ENCODE assay signal across 31 cellular contexts in genomic region chr6:94600648-94601047, GRCh38.
"Had no signal": no experiment of that assay in that cellular context is flagged by ENCODE, and none has a peak within 500 bp of the region (broad histone marks: within the 10 kb centered on the region; RNA-seq: fewer than 3 reads in every experiment).

No MANE protein-coding gene starts in this region.

- H3K27ac Mint-ChIP-seq: activated B cell treated with CpG ODN at 0.5 μM for 24 hours; activated CD8-positive, alpha-beta memory T cell treated with anti-CD3 and anti-CD28 coated beads, Interleukin-2, amount 10 ng/mL, durations not matched to agents 7 days and 5 days; activated CD8-positive, alpha-beta T cell treated with anti-CD3 and anti-CD28 coated beads, Interleukin-2, amount 10 ng/mL, durations not matched to agents 7 days and 5 days; activated naive CD4-positive, alpha-beta T cell treated with anti-CD3 and anti-CD28 coated beads, Interleukin-2, amount 10 ng/mL, durations not matched to agents 7 days and 5 days; activated naive CD4-positive, alpha-beta T cell treated with anti-CD3 and anti-CD28 coated beads, Interleukin-2, amount 50 U/mL, for 72 hours; activated naive CD8-positive, alpha-beta T cell treated with anti-CD3 and anti-CD28 coated beads, Interleukin-2, amount 10 ng/mL, durations not matched to agents 7 days and 5 days; activated T-helper 1 cell treated with anti-CD3 and anti-CD28 coated beads, Interleukin-12 subunit alpha, Interleukin-12 subunit beta, Interleukin-2, Interleukin-4 antibody, amounts not matched to agents 30 ng/mL and 10 ng/mL and 1 ng/mL, durations not matched to agents 14 hours and 24 hours and 36 hours; activated T-helper 2 cell treated with anti-CD3 and anti-CD28 coated beads, Interferon-gamma antibody, Interleukin-2, Interleukin-4, amounts not matched to agents 10 μg/mL and 5 μg/mL and 100 μg/mL, durations not matched to agents 14 hours and 24 hours and 36 hours; brain had no signal

- H3K36me3 ChIP-seq: ascending aorta, breast epithelium, cardiac muscle cell, colonic mucosa, esophagus squamous epithelium, gastroesophageal sphincter, WERI-Rb-1 had no signal

- H3K27me3 Mint-ChIP-seq: activated B cell treated with CpG ODN at 0.5 μM for 24 hours; activated CD8-positive, alpha-beta memory T cell treated with anti-CD3 and anti-CD28 coated beads, Interleukin-2, amount 10 ng/mL, durations not matched to agents 7 days and 5 days; activated naive CD4-positive, alpha-beta T cell treated with anti-CD3 and anti-CD28 coated beads, Interleukin-2, amount 10 ng/mL, durations not matched to agents 7 days and 5 days; activated naive CD8-positive, alpha-beta T cell treated with anti-CD3 and anti-CD28 coated beads, Interleukin-2, amount 10 ng/mL, durations not matched to agents 7 days and 5 days; brain had no signal

- H3K27me3 ChIP-seq: ascending aorta, breast epithelium, cardiac muscle cell, colonic mucosa, esophagus squamous epithelium, gastroesophageal sphincter had no signal

- H3K36me3 Mint-ChIP-seq: activated CD8-positive, alpha-beta memory T cell treated with anti-CD3 and anti-CD28 coated beads, Interleukin-2, amount 10 ng/mL, durations not matched to agents 7 days and 5 days; activated naive CD4-positive, alpha-beta T cell treated with anti-CD3 and anti-CD28 coated beads, Interleukin-2, amount 10 ng/mL, durations not matched to agents 7 days and 5 days; activated naive CD8-positive, alpha-beta T cell treated with anti-CD3 and anti-CD28 coated beads, Interleukin-2, amount 10 ng/mL, durations not matched to agents 7 days and 5 days; brain had no signal

- ATAC-seq: activated CD4-positive, CD25-positive, alpha-beta regulatory T cell treated with anti-CD3 and anti-CD28 coated beads, Interleukin-2, amount 50 U/mL, for 24 hours; activated CD8-positive, alpha-beta memory T cell treated with anti-CD3 and anti-CD28 coated beads, Interleukin-2, amount 10 ng/mL, durations not matched to agents 7 days and 5 days; activated CD8-positive, alpha-beta T cell treated with anti-CD3 and anti-CD28 coated beads, Interleukin-2, amount 10 ng/mL, durations not matched to agents 7 days and 5 days; activated naive CD4-positive, alpha-beta T cell treated with anti-CD3 and anti-CD28 coated beads, Interleukin-2, amount 50 U/mL, for 72 hours; gastroesophageal sphincter had no signal

- H3K9me3 ChIP-seq: ascending aorta, breast epithelium, colonic mucosa, esophagus squamous epithelium, gastroesophageal sphincter had no signal

- H3K4me1 ChIP-seq: ascending aorta, breast epithelium, colonic mucosa, esophagus squamous epithelium, gastroesophageal sphincter had no signal

- DNase-seq: activated B cell treated with CpG ODN at 0.5 μM for 24 hours; activated CD4-positive, alpha-beta T cell treated with anti-CD3 and anti-CD28 coated beads for 48 hours; activated CD4-positive, alpha-beta T cell treated with anti-CD3 and anti-CD28 coated beads, Interleukin-2, amount 50 U/mL, for 1 hour; activated CD4-positive, alpha-beta T cell treated with anti-CD3 and anti-CD28 coated beads, Interleukin-2, amount 50 U/mL, for 48 hours; activated CD8-positive, alpha-beta memory T cell treated with anti-CD3 and anti-CD28 coated beads, Interleukin-2, amount 10 ng/mL, durations not matched to agents 7 days and 5 days; activated CD8-positive, alpha-beta memory T cell treated with anti-CD3 and anti-CD28 coated beads, Interleukin-2, amount 50 U/mL, for 4 hours; activated CD8-positive, alpha-beta T cell treated with anti-CD3 and anti-CD28 coated beads, Interleukin-2, amount 10 ng/mL, durations not matched to agents 7 days and 5 days; activated effector memory CD4-positive, alpha-beta T cell treated with anti-CD3 and anti-CD28 coated beads, Interleukin-2, amount 50 U/mL, for 16 hours; activated naive CD4-positive, alpha-beta T cell treated with anti-CD3 and anti-CD28 coated beads, Interleukin-2, amount 10 ng/mL, durations not matched to agents 7 days and 5 days; activated naive CD8-positive, alpha-beta T cell treated with anti-CD3 and anti-CD28 coated beads, Interleukin-2, amount 10 ng/mL, durations not matched to agents 7 days and 5 days; activated T-cell treated with anti-CD3 and anti-CD28 coated beads, Interleukin-2, amount 50 U/mL, for 1 hour; activated T-cell treated with anti-CD3 and anti-CD28 coated beads, Interleukin-2, amount 50 U/mL, for 48 hours; central memory CD4-positive, alpha-beta T cell; cerebellar nuclear complex; colonic mucosa; effector CD8-positive, alpha-beta T cell; esophagus squamous epithelium; foreskin melanocyte; hippocampal formation; T-helper 2 cell; WERI-Rb-1 had no signal

- H3K27ac ChIP-seq: ascending aorta, breast epithelium, cardiac muscle cell, colonic mucosa, epithelial cell of prostate, esophagus squamous epithelium, gastroesophageal sphincter, WERI-Rb-1 had no signal

- H3K4me3 ChIP-seq: ascending aorta, breast epithelium, cardiac muscle cell, colonic mucosa, esophagus squamous epithelium, gastroesophageal sphincter had no signal

- H3K4me1 Mint-ChIP-seq: activated B cell treated with CpG ODN at 0.5 μM for 24 hours; activated CD8-positive, alpha-beta memory T cell treated with anti-CD3 and anti-CD28 coated beads, Interleukin-2, amount 10 ng/mL, durations not matched to agents 7 days and 5 days; activated naive CD4-positive, alpha-beta T cell treated with anti-CD3 and anti-CD28 coated beads, Interleukin-2, amount 10 ng/mL, durations not matched to agents 7 days and 5 days; activated naive CD8-positive, alpha-beta T cell treated with anti-CD3 and anti-CD28 coated beads, Interleukin-2, amount 10 ng/mL, durations not matched to agents 7 days and 5 days had no signal

- H3K4me3 Mint-ChIP-seq: activated B cell treated with CpG ODN at 0.5 μM for 24 hours; activated CD8-positive, alpha-beta memory T cell treated with anti-CD3 and anti-CD28 coated beads, Interleukin-2, amount 10 ng/mL, durations not matched to agents 7 days and 5 days; activated CD8-positive, alpha-beta T cell treated with anti-CD3 and anti-CD28 coated beads, Interleukin-2, amount 10 ng/mL, durations not matched to agents 7 days and 5 days; activated naive CD4-positive, alpha-beta T cell treated with anti-CD3 and anti-CD28 coated beads, Interleukin-2, amount 10 ng/mL, durations not matched to agents 7 days and 5 days; activated naive CD8-positive, alpha-beta T cell treated with anti-CD3 and anti-CD28 coated beads, Interleukin-2, amount 10 ng/mL, durations not matched to agents 7 days and 5 days; activated T-helper 1 cell treated with anti-CD3 and anti-CD28 coated beads, Interleukin-12 subunit alpha, Interleukin-12 subunit beta, Interleukin-2, Interleukin-4 antibody, amounts not matched to agents 30 ng/mL and 10 ng/mL and 1 ng/mL, durations not matched to agents 14 hours and 24 hours and 36 hours; brain had no signal
